In genomic region chr14:99522457-99522891, GRCh38 we compare ENCODE assay signal across 10 cellular contexts. TPM values are rescaled to one million over a fixed set of nuclear protein-coding genes. Genes with fewer than 3 reads are reported as not detected.
DNase-seq lines count a peak whose midpoint lies in the region; ATAC-seq and TF ChIP-seq lines count a peak whose summit lies in the region.
"Had no signal": no experiment of that assay in that cellular context is flagged by ENCODE, and none has a peak within 500 bp of the region (broad histone marks: within the 10 kb centered on the region; RNA-seq: fewer than 3 reads in every experiment).

No MANE protein-coding gene starts in this region.

- H3K36me3 ChIP-seq in RWPE2 (ENCODE audit: low read depth) (peaks cover 10% of the 10 kb centered on the region; the same call in 1 of the 2 replicates), psoas muscle (ENCODE audit: insufficient read depth in 1 of 2, low read depth in 1 of 2) (no peaks in the 10 kb centered on the region), ascending aorta (no peaks in the 10 kb centered on the region)

- ATAC-seq in RWPE2 (ENCODE audit: low read depth) (peak; percentile 28; the same call in 2 of the 3 replicates), psoas muscle (no peak), HG03159 (IDR thresholded peaks at IDR 0.05; ENCODE audit: unreplicated experiment) (no peak)

- DNase-seq in HCEC 1CT (peak; percentile 43), RWPE2 (ENCODE audit: low spot score) (peak; percentile 75), glomerular visceral epithelial cell (ENCODE audit: extremely low spot score) (peak; percentile 58), psoas muscle (peak; percentile 44 to 54), ascending aorta (ENCODE audit: low spot score in 2 of 2) (no peak), pons (ENCODE audit: low spot score) (no peak), NCI-H748 treated with DMSO at 0.1 percent for 48 hours (lab: John Stamatoyannopoulos, UW) (no peak)
- DNase-seq: activated CD8-positive, alpha-beta memory T cell treated with anti-CD3 and anti-CD28 coated beads, Interleukin-2, amount 50 U/mL, for 48 hours; OCI-M1 had no signal

- no peaks in the 10 kb centered on the region for H3K9me3 ChIP-seq in RWPE2 (ENCODE audit: severe bottlenecking)
- no peaks in the 10 kb centered on the region for H3K9me3 ChIP-seq in psoas muscle
- no peaks in the 10 kb centered on the region for H3K9me3 ChIP-seq in ascending aorta

- H3K4me1 ChIP-seq in RWPE2 (ENCODE audit: insufficient read depth, poor library complexity, severe bottlenecking): peaks cover 32% of the 10 kb centered on the region
- no peaks in the 10 kb centered on the region for H3K4me1 ChIP-seq in psoas muscle
- H3K4me1 ChIP-seq in ascending aorta: no peaks in the 10 kb centered on the region

- no peaks in the 10 kb centered on the region for H3K27me3 ChIP-seq in RWPE2 (ENCODE audit: insufficient read depth, poor library complexity, severe bottlenecking)
- H3K27me3 ChIP-seq in psoas muscle (ENCODE audit: insufficient read depth in 3 of 3, low read length in 2 of 3): no peaks in the 10 kb centered on the region
- no peaks in the 10 kb centered on the region for H3K27me3 ChIP-seq in ascending aorta

- WGBS in psoas muscle, 3 donors: 39 to 63% (median 55%) methylated on average over 9 to 12 of the region's 12 CpGs

- H3K4me3 ChIP-seq in RWPE2 (ENCODE audit: severe bottlenecking): no peak overlapping the region
- H3K4me3 ChIP-seq in psoas muscle: no peak overlapping the region
- no peak overlapping the region for H3K4me3 ChIP-seq in ascending aorta

- H3K27ac ChIP-seq in RWPE2 (ENCODE audit: poor library complexity, severe bottlenecking): peak overlapping the region; percentile 54
- no peak overlapping the region for H3K27ac ChIP-seq in psoas muscle
- H3K27ac ChIP-seq in ascending aorta: no peak overlapping the region

- intact Hi-C loops in psoas muscle (cut with DNase I): no loop called here
- intact Hi-C loops in ascending aorta (cut with DNase I): no loop called here

- no peak for TF ChIP-seq CTCF in RWPE2 (IDR thresholded peaks at IDR 0.05; ENCODE audit: poor library complexity, severe bottlenecking)
- no peak for TF ChIP-seq CTCF in psoas muscle (IDR thresholded peaks at IDR 0.05)
- no peak for TF ChIP-seq CTCF in ascending aorta (IDR thresholded peaks at IDR 0.05)

RNA-seq across cellular contexts. Expression of gene CCNK, which starts 41.3 kb away (rescaled TPM):
- total RNA-seq in psoas muscle: 10 to 100 TPM; 31.1 to 53.2 (median 42.4) TPM
- polyA plus RNA-seq in psoas muscle: 10 to 100 TPM; 17.6 to 44.5 (median 27.7) TPM
- 21.9 TPM for total RNA-seq in ascending aorta

RNA-seq across cellular contexts. Expression of gene SETD3, which starts 41.8 kb away (rescaled TPM):
- 100 to 1,000 TPM in 3 of 4 donors, 10 to 100 TPM in 1; 88.6 to 128 (median 125) TPM for total RNA-seq in psoas muscle
- 100 to 1,000 TPM in 2 of 3 donors, 10 to 100 TPM in 1; 84.0 to 177 (median 113) TPM for polyA plus RNA-seq in psoas muscle
- total RNA-seq in ascending aorta: 26.4 TPM

Comparison
In these comparisons a context has a peak if more than half of its experiments do, and no peak if none do; other contexts are left out.
1. DNase-seq: peak in HCEC 1CT (single experiment), RWPE2 (single experiment), glomerular visceral epithelial cell (single experiment) and psoas muscle (2 of 2); none in ascending aorta (0 of 2), pons (single experiment) and NCI-H748 treated with DMSO at 0.1 percent for 48 hours (single experiment).